Comparison of ENCODE assay signal across 8 cellular contexts in genomic region chrX:115345654-115346014, GRCh38. TPM values are rescaled to one million over a fixed set of nuclear protein-coding genes. Genes with fewer than 3 reads are reported as not detected.
DNase-seq lines count a peak whose midpoint lies in the region; ATAC-seq and TF ChIP-seq lines count a peak whose summit lies in the region.
"Had no signal": no experiment of that assay in that cellular context is flagged by ENCODE, and none has a peak within 500 bp of the region (broad histone marks: within the 10 kb centered on the region; RNA-seq: fewer than 3 reads in every experiment).

No MANE protein-coding gene starts in this region.

- H3K27ac ChIP-seq in osteoblast (ENCODE audit: low read depth, low read length) (peak overlapping the region; percentile 88), urinary bladder (ENCODE audit: low read depth) (peak overlapping the region; percentile 16)
- H3K27ac ChIP-seq: foreskin keratinocyte had no signal

- H3K4me1 Mint-ChIP-seq in glutamatergic neuron (ENCODE audit: low read depth, unreplicated experiment), result peaks cover 3% of the 10 kb centered on the region
- no peaks in the 10 kb centered on the region for H3K4me1 Mint-ChIP-seq in activated CD8-positive, alpha-beta memory T cell treated with anti-CD3 and anti-CD28 coated beads, Interleukin-2, amount 10 ng/mL, durations not matched to agents 7 days and 5 days

- H3K36me3 Mint-ChIP-seq in glutamatergic neuron (ENCODE audit: unreplicated experiment), result peaks cover 3% of the 10 kb centered on the region
- no peaks in the 10 kb centered on the region for H3K36me3 Mint-ChIP-seq in activated CD8-positive, alpha-beta memory T cell treated with anti-CD3 and anti-CD28 coated beads, Interleukin-2, amount 10 ng/mL, durations not matched to agents 7 days and 5 days

- no peaks in the 10 kb centered on the region for H4K20me1 ChIP-seq in osteoblast (ENCODE audit: insufficient read depth, low read length)

- DNase-seq in amniotic epithelial cell (ENCODE audit: low read depth) (peak; percentile 69), glutamatergic neuron (no peak), osteoblast (ENCODE audit: insufficient read length, low spot score, missing footprints) (no peak)
- no peak for DNase-seq in activated CD8-positive, alpha-beta memory T cell treated with anti-CD3 and anti-CD28 coated beads, Interleukin-2, amount 10 ng/mL, durations not matched to agents 7 days and 5 days
- DNase-seq in activated effector memory CD4-positive, alpha-beta T cell treated with Interleukin-2 at 50 U/mL for 16 hours, result no peak

- H3K4me3 ChIP-seq in osteoblast (ENCODE audit: insufficient read depth, low read length) (no peak overlapping the region), urinary bladder (ENCODE audit: low read depth, low read length) (no peak overlapping the region)

- ATAC-seq in activated CD8-positive, alpha-beta memory T cell treated with anti-CD3 and anti-CD28 coated beads, Interleukin-2, amount 10 ng/mL, durations not matched to agents 7 days and 5 days, result no peak
- ATAC-seq in GM18498 (IDR thresholded peaks at IDR 0.05; ENCODE audit: unreplicated experiment), result no peak

- H3K4me1 ChIP-seq in osteoblast (ENCODE audit: insufficient read depth, low read length), result peaks cover 16% of the 10 kb centered on the region
- H3K4me1 ChIP-seq in urinary bladder (ENCODE audit: insufficient read depth), result no peaks in the 10 kb centered on the region
- H3K4me1 ChIP-seq: foreskin keratinocyte had no signal

- H3K9me3 Mint-ChIP-seq in glutamatergic neuron (ENCODE audit: unreplicated experiment), result no peaks in the 10 kb centered on the region
- H3K9me3 Mint-ChIP-seq in activated CD8-positive, alpha-beta memory T cell treated with anti-CD3 and anti-CD28 coated beads, Interleukin-2, amount 10 ng/mL, durations not matched to agents 7 days and 5 days (ENCODE audit: low read depth), result peaks cover 2% of the 10 kb centered on the region

- no peak overlapping the region for H3K4me3 Mint-ChIP-seq in glutamatergic neuron (ENCODE audit: unreplicated experiment)
- no peak overlapping the region for H3K4me3 Mint-ChIP-seq in activated CD8-positive, alpha-beta memory T cell treated with anti-CD3 and anti-CD28 coated beads, Interleukin-2, amount 10 ng/mL, durations not matched to agents 7 days and 5 days

- H3K27me3 ChIP-seq in osteoblast (ENCODE audit: insufficient read depth, low read length), result peaks cover 3% of the 10 kb centered on the region
- H3K27me3 ChIP-seq: foreskin keratinocyte had no signal

- H3K27ac Mint-ChIP-seq in glutamatergic neuron (ENCODE audit: unreplicated experiment), result peak overlapping the region; percentile 44
- no peak overlapping the region for H3K27ac Mint-ChIP-seq in activated CD8-positive, alpha-beta memory T cell treated with anti-CD3 and anti-CD28 coated beads, Interleukin-2, amount 10 ng/mL, durations not matched to agents 7 days and 5 days

- CTCF ChIA-PET in activated CD8-positive, alpha-beta memory T cell treated with anti-CD3 and anti-CD28 coated beads, Interleukin-2, amount 10 ng/mL, durations not matched to agents 7 days and 5 days (lab: Charles Lee), result no interaction called here

- no peaks in the 10 kb centered on the region for H3K36me3 ChIP-seq in osteoblast (ENCODE audit: insufficient read depth, low read length)
- no peaks in the 10 kb centered on the region for H3K36me3 ChIP-seq in urinary bladder (ENCODE audit: insufficient read depth)

- TF ChIP-seq CTCF in glutamatergic neuron (IDR thresholded peaks at IDR 0.05; ENCODE audit: partially characterized antibody, unreplicated experiment) (no peak), osteoblast (IDR thresholded peaks at IDR 0.05; ENCODE audit: extremely low read depth, low read depth, low read length) (no peak)

- H3K4me2 ChIP-seq in osteoblast (ENCODE audit: insufficient read depth, low read length), result peak overlapping the region; percentile 28

- H3K9me3 ChIP-seq in osteoblast (ENCODE audit: low read depth, low read length), result no peaks in the 10 kb centered on the region

- H2AFZ ChIP-seq in osteoblast (ENCODE audit: low read length), result peak overlapping the region; percentile 32

- H3K27me3 Mint-ChIP-seq in glutamatergic neuron (ENCODE audit: unreplicated experiment), result no peaks in the 10 kb centered on the region
- H3K27me3 Mint-ChIP-seq in activated CD8-positive, alpha-beta memory T cell treated with anti-CD3 and anti-CD28 coated beads, Interleukin-2, amount 10 ng/mL, durations not matched to agents 7 days and 5 days, result no peaks in the 10 kb centered on the region

- H3K79me2 ChIP-seq in osteoblast (ENCODE audit: insufficient read depth, low read length), result no peaks in the 10 kb centered on the region

- WGBS in urinary bladder, result 45% methylated on average over 3 of the region's 3 CpGs

RNA-seq across cellular contexts. Expression of gene LUZP4, which starts 56.1 kb away (rescaled TPM):
- total RNA-seq in glutamatergic neuron (ENCODE audit: unreplicated experiment) (not detected), osteoblast (not detected in 2 replicates), urinary bladder (not detected)
- polyA plus RNA-seq in urinary bladder, result not detected
- total RNA-seq in activated CD8-positive, alpha-beta memory T cell treated with anti-CD3 and anti-CD28 coated beads, Interleukin-2, amount 10 ng/mL, durations not matched to agents 7 days and 5 days, result not detected
- total RNA-seq: foreskin keratinocyte had no signal
- polyA plus RNA-seq: foreskin keratinocyte had no signal
